Comparison of ENCODE assay signal across 24 cellular contexts in genomic region chr5:62330302-62330701, GRCh38. TPM values are rescaled to one million over a fixed set of nuclear protein-coding genes. Genes with fewer than 3 reads are reported as not detected.
DNase-seq lines count a peak whose midpoint lies in the region; ATAC-seq, FAIRE-seq and TF ChIP-seq lines count a peak whose summit lies in the region.
"Had no signal": no experiment of that assay in that cellular context is flagged by ENCODE, and none has a peak within 500 bp of the region (broad histone marks: within the 10 kb centered on the region; RNA-seq: fewer than 3 reads in every experiment).

No MANE protein-coding gene starts in this region.

- no peak for ATAC-seq in activated CD8-positive, alpha-beta T cell treated with anti-CD3 and anti-CD28 coated beads for 36 hours
- no peak for ATAC-seq in activated CD8-positive, alpha-beta T cell treated with anti-CD3 and anti-CD28 coated beads, Interleukin-2, amount 10 ng/mL, durations not matched to agents 7 days and 5 days
- peak; percentile 42 to 43 for ATAC-seq in natural killer cell treated with Interleukin-12 subunit alpha and Interleukin-12 subunit beta and Interleukin-15 and Interleukin-18, amount 100 ng/mL, for 72 hours
- ATAC-seq in GM18909 (IDR thresholded peaks at IDR 0.05; ENCODE audit: poor library complexity, unreplicated experiment) (no peak), HG02642 (IDR thresholded peaks at IDR 0.05; ENCODE audit: poor library complexity, unreplicated experiment) (no peak)
- ATAC-seq: HCT116, right cardiac atrium, upper lobe of right lung had no signal

- H3K36me3 Mint-ChIP-seq in activated CD8-positive, alpha-beta T cell treated with anti-CD3 and anti-CD28 coated beads for 36 hours (ENCODE audit: low read depth), result peaks cover 53% of the 10 kb centered on the region
- peaks cover 46% of the 10 kb centered on the region for H3K36me3 Mint-ChIP-seq in activated CD8-positive, alpha-beta T cell treated with anti-CD3 and anti-CD28 coated beads, Interleukin-2, amount 10 ng/mL, durations not matched to agents 7 days and 5 days (ENCODE audit: low read depth)
- H3K36me3 Mint-ChIP-seq in natural killer cell treated with Interleukin-12 subunit alpha and Interleukin-12 subunit beta and Interleukin-15 and Interleukin-18, amount 100 ng/mL, for 72 hours, result no peaks in the 10 kb centered on the region

- H3K4me1 Mint-ChIP-seq in activated CD8-positive, alpha-beta T cell treated with anti-CD3 and anti-CD28 coated beads for 36 hours (ENCODE audit: low read depth), result peaks cover 77% of the 10 kb centered on the region
- peaks cover 71% of the 10 kb centered on the region for H3K4me1 Mint-ChIP-seq in activated CD8-positive, alpha-beta T cell treated with anti-CD3 and anti-CD28 coated beads, Interleukin-2, amount 10 ng/mL, durations not matched to agents 7 days and 5 days (ENCODE audit: low read depth)
- peaks cover 54 to 75% of the 10 kb centered on the region in 2 donors for H3K4me1 Mint-ChIP-seq in natural killer cell treated with Interleukin-12 subunit alpha and Interleukin-12 subunit beta and Interleukin-15 and Interleukin-18, amount 100 ng/mL, for 72 hours (ENCODE audit: low read depth in 2 of 2)

- H3K27ac ChIP-seq in cingulate gyrus (ENCODE audit: low read depth, low read length), result peak overlapping the region; percentile 13
- H3K27ac ChIP-seq: colonic mucosa, parathyroid adenoma, upper lobe of right lung, VCaP had no signal

- no peak for TF ChIP-seq CTCF in activated CD8-positive, alpha-beta T cell treated with anti-CD3 and anti-CD28 coated beads for 36 hours (IDR thresholded peaks at IDR 0.05)

- no peak overlapping the region for H3K4me3 Mint-ChIP-seq in activated CD8-positive, alpha-beta T cell treated with anti-CD3 and anti-CD28 coated beads for 36 hours
- H3K4me3 Mint-ChIP-seq in activated CD8-positive, alpha-beta T cell treated with anti-CD3 and anti-CD28 coated beads, Interleukin-2, amount 10 ng/mL, durations not matched to agents 7 days and 5 days, result no peak overlapping the region
- H3K4me3 Mint-ChIP-seq in natural killer cell treated with Interleukin-12 subunit alpha and Interleukin-12 subunit beta and Interleukin-15 and Interleukin-18, amount 100 ng/mL, for 72 hours, result peak overlapping the region; percentile 68
- H3K4me3 Mint-ChIP-seq: nephron had no signal

- FAIRE-seq in GM19239 (lab: Jason Lieb, UNC), result peak; percentile 11

- POLR2A ChIA-PET in activated CD8-positive, alpha-beta T cell treated with anti-CD3 and anti-CD28 coated beads for 36 hours (lab: Charles Lee), result interaction anchor here (0.9 to 4.5 kb wide), 3 partner anchors 13 to 73 kb away, joined by 3 to 28 read pairs (median 5); no protein-coding TSS in a partner anchor
- POLR2A ChIA-PET in activated CD8-positive, alpha-beta T cell treated with anti-CD3 and anti-CD28 coated beads, Interleukin-2, amount 10 ng/mL, durations not matched to agents 7 days and 5 days (lab: Charles Lee), result interaction anchor here (1.8 kb wide), 1 partner anchor 25 kb away, joined by 6 read pairs; the partner anchor contains the start of gene KIF2A

- peak overlapping the region; percentile 68 for H3K27ac Mint-ChIP-seq in activated CD8-positive, alpha-beta T cell treated with anti-CD3 and anti-CD28 coated beads for 36 hours
- no peak overlapping the region for H3K27ac Mint-ChIP-seq in activated CD8-positive, alpha-beta T cell treated with anti-CD3 and anti-CD28 coated beads, Interleukin-2, amount 10 ng/mL, durations not matched to agents 7 days and 5 days
- H3K27ac Mint-ChIP-seq in natural killer cell treated with Interleukin-12 subunit alpha and Interleukin-12 subunit beta and Interleukin-15 and Interleukin-18, amount 100 ng/mL, for 72 hours, result peak overlapping the region; percentile 29 to 85

- CTCF ChIA-PET in activated CD8-positive, alpha-beta T cell treated with anti-CD3 and anti-CD28 coated beads for 36 hours (lab: Charles Lee), result interaction anchor here (0.9 to 2.5 kb wide), 3 partner anchors 10 to 106 kb away, joined by 3 to 14 read pairs (median 4); no protein-coding TSS in a partner anchor
- CTCF ChIA-PET in activated CD8-positive, alpha-beta T cell treated with anti-CD3 and anti-CD28 coated beads, Interleukin-2, amount 10 ng/mL, durations not matched to agents 7 days and 5 days (lab: Charles Lee), result interaction anchor here (0.6 to 2.3 kb wide), 3 partner anchors 25 to 106 kb away, joined by 3 to 16 read pairs (median 7); partner anchors contain the start of gene KIF2A

- no peaks in the 10 kb centered on the region for H3K27me3 Mint-ChIP-seq in activated CD8-positive, alpha-beta T cell treated with anti-CD3 and anti-CD28 coated beads for 36 hours
- H3K27me3 Mint-ChIP-seq in activated CD8-positive, alpha-beta T cell treated with anti-CD3 and anti-CD28 coated beads, Interleukin-2, amount 10 ng/mL, durations not matched to agents 7 days and 5 days (ENCODE audit: low read depth), result no peaks in the 10 kb centered on the region
- no peaks in the 10 kb centered on the region for H3K27me3 Mint-ChIP-seq in natural killer cell treated with Interleukin-12 subunit alpha and Interleukin-12 subunit beta and Interleukin-15 and Interleukin-18, amount 100 ng/mL, for 72 hours

- intact Hi-C loops in activated CD8-positive, alpha-beta T cell treated with anti-CD3 and anti-CD28 coated beads for 36 hours (cut with micrococcal nuclease), result no loop called here

- H3K9me3 Mint-ChIP-seq in activated CD8-positive, alpha-beta T cell treated with anti-CD3 and anti-CD28 coated beads for 36 hours, result no peaks in the 10 kb centered on the region
- no peaks in the 10 kb centered on the region for H3K9me3 Mint-ChIP-seq in activated CD8-positive, alpha-beta T cell treated with anti-CD3 and anti-CD28 coated beads, Interleukin-2, amount 10 ng/mL, durations not matched to agents 7 days and 5 days (ENCODE audit: insufficient read depth)
- no peaks in the 10 kb centered on the region for H3K9me3 Mint-ChIP-seq in natural killer cell treated with Interleukin-12 subunit alpha and Interleukin-12 subunit beta and Interleukin-15 and Interleukin-18, amount 100 ng/mL, for 72 hours
- H3K9me3 Mint-ChIP-seq: brain, nephron had no signal

- no peak for DNase-seq in activated CD8-positive, alpha-beta T cell treated with anti-CD3 and anti-CD28 coated beads for 36 hours
- no peak for DNase-seq in activated CD8-positive, alpha-beta T cell treated with anti-CD3 and anti-CD28 coated beads, Interleukin-2, amount 10 ng/mL, durations not matched to agents 7 days and 5 days
- DNase-seq in GM19239 (ENCODE audit: insufficient read length, low spot score), result no peak
- DNase-seq in natural killer cell treated with Interleukin-12 subunit alpha and Interleukin-12 subunit beta and Interleukin-15 and Interleukin-18, amount 100 ng/mL, for 72 hours (ENCODE audit: low spot score), result no peak
- DNase-seq in GOT3 (lab: John Stamatoyannopoulos, UW), result no peak
- DNase-seq: activated CD4-positive, alpha-beta T cell treated with anti-CD3 and anti-CD28 coated beads, Interleukin-2, amount 50 U/mL, for 48 hours; colonic mucosa; glutamatergic neuron; KG1; kidney glomerular epithelial cell; mesenchymal stem cell; NCI-H2171 treated with DMSO at 0.1 percent for 48 hours; NCI-H526; right cardiac atrium; stimulated activated CD4-positive, alpha-beta T cell treated with anti-CD3 and anti-CD28 coated beads, Interleukin-12 subunit alpha, Interleukin-12 subunit beta, amount 100 ng/mL, for 4 hours; upper lobe of right lung had no signal

RNA-seq across cellular contexts. Expression of gene KIF2A, which starts 24.3 kb away (rescaled TPM):
- total RNA-seq in activated CD8-positive, alpha-beta T cell treated with anti-CD3 and anti-CD28 coated beads for 36 hours, result 100 to 1,000 TPM; 251 to 257 TPM
- 100 to 1,000 TPM; 149 to 151 TPM for total RNA-seq in activated CD8-positive, alpha-beta T cell treated with anti-CD3 and anti-CD28 coated beads, Interleukin-2, amount 10 ng/mL, durations not matched to agents 7 days and 5 days
- total RNA-seq in natural killer cell treated with Interleukin-12 subunit alpha and Interleukin-12 subunit beta and Interleukin-15 and Interleukin-18, amount 100 ng/mL, for 72 hours, result 100 to 1,000 TPM; 190 to 201 TPM

Comparison
In these comparisons a context has a peak if more than half of its experiments do, and no peak if none do; other contexts are left out.
1. ATAC-seq: peak in natural killer cell treated with Interleukin-12 subunit alpha and Interleukin-12 subunit beta and Interleukin-15 and Interleukin-18, amount 100 ng/mL, for 72 hours (2 of 2); none in activated CD8-positive, alpha-beta T cell treated with anti-CD3 and anti-CD28 coated beads for 36 hours (single experiment), activated CD8-positive, alpha-beta T cell treated with anti-CD3 and anti-CD28 coated beads, Interleukin-2, amount 10 ng/mL, durations not matched to agents 7 days and 5 days (single experiment), GM18909 (single experiment) and HG02642 (single experiment).